Comparison of ENCODE assay signal across 17 cellular contexts in the genomic region with DNA sequence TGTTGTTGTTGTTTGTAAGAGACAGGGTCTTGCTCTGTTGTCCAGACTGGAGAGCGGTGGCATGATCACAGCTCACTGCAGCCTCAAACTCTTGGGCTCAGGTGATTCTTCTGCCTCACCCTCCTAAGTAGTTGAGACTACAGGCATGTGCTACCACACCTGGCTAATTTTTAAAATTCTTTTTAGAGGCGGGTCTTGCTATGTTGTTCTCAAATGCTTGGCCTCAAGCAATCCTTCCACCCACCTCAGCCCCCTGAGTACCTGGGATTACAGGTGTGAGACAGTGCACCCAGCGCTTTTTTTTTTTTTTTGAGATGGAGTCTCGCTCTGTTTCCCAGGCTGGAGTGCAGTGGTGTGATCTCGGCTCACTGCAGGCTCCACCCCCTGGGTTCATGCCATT. TPM values are rescaled to one million over a fixed set of nuclear protein-coding genes. Genes with fewer than 3 reads are reported as not detected.
A peak's percentile ranks its signal among the peaks of the same experiment; 100 is the strongest.
DNase-seq lines count a peak whose midpoint lies in the region; ATAC-seq and TF ChIP-seq lines count a peak whose summit lies in the region.
"Had no signal": no experiment of that assay in that cellular context is flagged by ENCODE, and none has a peak within 500 bp of the region (broad histone marks: within the 10 kb centered on the region; RNA-seq: fewer than 3 reads in every experiment).

No MANE protein-coding gene starts in this region.

- 91% methylated on average over 5 of the region's 5 CpGs for WGBS in smooth muscle cell (ENCODE audit: low lambda C conversion rate)

- peaks cover 48% of the 10 kb centered on the region for H3K4me1 Mint-ChIP-seq in Calu3 (ENCODE audit: low read depth, unreplicated experiment)
- peaks cover 9% of the 10 kb centered on the region for H3K4me1 Mint-ChIP-seq in WTC11

- peaks cover 16% of the 10 kb centered on the region for H3K36me3 Mint-ChIP-seq in Calu3 (ENCODE audit: insufficient read depth, unreplicated experiment)
- H3K36me3 Mint-ChIP-seq in WTC11, result peaks cover 21% of the 10 kb centered on the region

- H3K27ac ChIP-seq in foreskin keratinocyte, result peak overlapping the region; percentile 100
- peak overlapping the region; percentile 98 for H3K27ac ChIP-seq in smooth muscle cell (ENCODE audit: low read depth)
- H3K27ac ChIP-seq: adrenal gland, KMS-11 had no signal

- H3K4me1 ChIP-seq in foreskin keratinocyte (peaks cover 60% of the 10 kb centered on the region), smooth muscle cell (ENCODE audit: low read depth) (peaks cover 19% of the 10 kb centered on the region)

- H3K36me3 ChIP-seq in smooth muscle cell (ENCODE audit: low read depth), result peaks cover 3% of the 10 kb centered on the region
- H3K36me3 ChIP-seq: adrenal gland had no signal

- no peak overlapping the region for H3K4me2 ChIP-seq in smooth muscle cell
- H3K4me2 ChIP-seq: KMS-11 had no signal

- no TSS peak for BruUV-seq in Calu3 (replicated peaks; lab: Mats Ljungman, UMichigan)

- DNase-seq in Calu3 (no peak), WTC11 (ENCODE audit: low spot score) (no peak), foreskin keratinocyte (peak; percentile 75 to 95), smooth muscle cell (lab: John Stamatoyannopoulos, UW; ENCODE audit: unreplicated experiment) (no peak), T-helper 2 cell (no peak), midbrain (lab: John Stamatoyannopoulos, UW) (no peak)
- DNase-seq: activated CD4-positive, alpha-beta T cell treated with anti-CD3 and anti-CD28 coated beads for 4 hours; activated effector memory CD4-positive, alpha-beta T cell treated with anti-CD3 and anti-CD28 coated beads, Interleukin-2, amount 50 U/mL, for 16 hours; adrenal gland; caudate nucleus; NCI-H1105; NCI-H510A; stimulated activated naive CD8-positive, alpha-beta T cell treated with anti-CD3 and anti-CD28 coated beads, Interleukin-15, amount 100 ng/mL, for 72 hours had no signal

- H3K4me3 ChIP-seq in smooth muscle cell, result no peak overlapping the region
- H3K4me3 ChIP-seq: adrenal gland had no signal

- H3K27me3 ChIP-seq in foreskin keratinocyte (no peaks in the 10 kb centered on the region), smooth muscle cell (ENCODE audit: low read depth) (no peaks in the 10 kb centered on the region)
- H3K27me3 ChIP-seq: adrenal gland had no signal

- ATAC-seq in WTC11, result no peak
- ATAC-seq in foreskin keratinocyte, result peak; percentile 40
- ATAC-seq in GM18858 (IDR thresholded peaks at IDR 0.05; ENCODE audit: unreplicated experiment), result no peak
- ATAC-seq in GM18867 (IDR thresholded peaks at IDR 0.05; ENCODE audit: unreplicated experiment), result no peak
- ATAC-seq: natural killer cell treated with Interleukin-12 subunit alpha and Interleukin-12 subunit beta and Interleukin-15 and Interleukin-18, amount 100 ng/mL, for 72 hours; stimulated activated naive CD8-positive, alpha-beta T cell treated with anti-CD3 and anti-CD28 coated beads, Interleukin-15, amount 100 ng/mL, for 72 hours had no signal

- H3K27me3 Mint-ChIP-seq in Calu3 (ENCODE audit: unreplicated experiment) (no peaks in the 10 kb centered on the region), WTC11 (ENCODE audit: low read depth) (no peaks in the 10 kb centered on the region)
- H3K27me3 Mint-ChIP-seq: natural killer cell treated with Interleukin-12 subunit alpha and Interleukin-12 subunit beta and Interleukin-15 and Interleukin-18, amount 100 ng/mL, for 72 hours; stimulated activated naive CD8-positive, alpha-beta T cell treated with anti-CD3 and anti-CD28 coated beads, Interleukin-15, amount 100 ng/mL, for 72 hours had no signal

- POLR2A ChIA-PET in WTC11 (lab: Charles Lee), result no interaction called here

- H3K9ac ChIP-seq in smooth muscle cell (ENCODE audit: low read depth), result no peak overlapping the region
- H3K9ac ChIP-seq: KMS-11 had no signal

- TF ChIP-seq CTCF in Calu3 (IDR thresholded peaks at IDR 0.05; ENCODE audit: unreplicated experiment) (no peak), WTC11 (IDR thresholded peaks at IDR 0.05) (no peak), foreskin keratinocyte (conservative IDR thresholded peaks at IDR 0.05) (no peak), smooth muscle cell (IDR thresholded peaks at IDR 0.05; ENCODE audit: borderline replicate concordance, insufficient read depth, poor library complexity, severe bottlenecking) (no peak)

- H3K9me3 Mint-ChIP-seq in Calu3 (ENCODE audit: low read depth, unreplicated experiment) (no peaks in the 10 kb centered on the region), WTC11 (no peaks in the 10 kb centered on the region)
- H3K9me3 Mint-ChIP-seq: natural killer cell treated with Interleukin-12 subunit alpha and Interleukin-12 subunit beta and Interleukin-15 and Interleukin-18, amount 100 ng/mL, for 72 hours; stimulated activated naive CD8-positive, alpha-beta T cell treated with anti-CD3 and anti-CD28 coated beads, Interleukin-15, amount 100 ng/mL, for 72 hours had no signal

- peaks cover 16% of the 10 kb centered on the region for H4K20me1 ChIP-seq in smooth muscle cell (ENCODE audit: low read depth)

- H3K79me2 ChIP-seq in smooth muscle cell (ENCODE audit: low read depth), result peaks cover 37% of the 10 kb centered on the region

- H2AFZ ChIP-seq in smooth muscle cell (ENCODE audit: low read depth), result no peak overlapping the region

- peak overlapping the region; percentile 75 for H3K27ac Mint-ChIP-seq in Calu3 (ENCODE audit: unreplicated experiment)
- H3K27ac Mint-ChIP-seq in WTC11, result no peak overlapping the region
- H3K27ac Mint-ChIP-seq: natural killer cell treated with Interleukin-12 subunit alpha and Interleukin-12 subunit beta and Interleukin-15 and Interleukin-18, amount 100 ng/mL, for 72 hours had no signal

- CTCF ChIA-PET in Calu3 (lab: Charles Lee), result interaction anchor here (0.7 kb wide), 1 partner anchor 14 kb away, joined by 5 read pairs; no protein-coding TSS in a partner anchor
- CTCF ChIA-PET in WTC11 (lab: Charles Lee), result no interaction called here

- H3K4me3 Mint-ChIP-seq in Calu3 (ENCODE audit: low read depth, unreplicated experiment) (no peak overlapping the region), WTC11 (no peak overlapping the region)
- H3K4me3 Mint-ChIP-seq: natural killer cell treated with Interleukin-12 subunit alpha and Interleukin-12 subunit beta and Interleukin-15 and Interleukin-18, amount 100 ng/mL, for 72 hours; stimulated activated naive CD8-positive, alpha-beta T cell treated with anti-CD3 and anti-CD28 coated beads, Interleukin-15, amount 100 ng/mL, for 72 hours had no signal

- peaks cover 21% of the 10 kb centered on the region for H3F3A ChIP-seq in smooth muscle cell (ENCODE audit: low read depth)

- intact Hi-C loops in Calu3 (cut with micrococcal nuclease; ENCODE audit: unreplicated experiment), result no loop called here

- no peaks in the 10 kb centered on the region for H3K9me3 ChIP-seq in smooth muscle cell (replicated peaks; ENCODE audit: low read depth)
- H3K9me3 ChIP-seq: adrenal gland had no signal

TF ChIP-seq in WTC11, 78 proteins besides CTCF, POLR2A, EP300 and RAD21:
- TF ChIP-seq ZNF121 (CRISPR knock-in tag; IDR thresholded peaks at IDR 0.05), result 0 out of 2 replicates have a peak, but pooled peaks have one; percentile 4
- no peak for TF ChIP-seq HMGA2 (CRISPR knock-in tag; IDR thresholded peaks at IDR 0.05)
TF ChIP-seq in WTC11: peak in this region for 1.

RNA-seq across cellular contexts. Expression of a gene that starts 46.7 kb away (rescaled TPM):
- 53.6 and 60.1 TPM in 2 replicates for total RNA-seq in Calu3 (2022)
- total RNA-seq in WTC11 (2021), result 37.0 to 40.6 TPM (median 38.8 TPM) in 3 replicates
- 119 and 120 TPM in 2 replicates for total RNA-seq in foreskin keratinocyte
- 23.8 and 29.1 TPM in 2 replicates for polyA plus RNA-seq in foreskin keratinocyte
- 35.7 and 57.1 TPM in 2 replicates for total RNA-seq in smooth muscle cell
- 18.6 and 32.0 TPM in 2 replicates for polyA plus RNA-seq in smooth muscle cell

Comparison
In these comparisons a context has a peak if more than half of its experiments do, and no peak if none do; other contexts are left out.
1. DNase-seq: peak in foreskin keratinocyte (2 of 2); none in Calu3 (single experiment), WTC11 (single experiment), smooth muscle cell (single experiment), T-helper 2 cell (0 of 5) and midbrain (single experiment).